Comparison of ENCODE assay signal across 1 cellular context in genomic region chr7:135213831-135214230, GRCh38.
TF ChIP-seq lines count a peak whose summit lies in the region.

No MANE protein-coding gene starts in this region.

TF ChIP-seq in H1, 55 proteins besides CTCF, POLR2A, EP300 and RAD21:
- TF ChIP-seq TAF7 (optimal IDR thresholded peaks at IDR 0.05; ENCODE audit: borderline replicate concordance, low read depth, low read length) (no peak), EGR1 (IDR thresholded peaks at IDR 0.05; ENCODE audit: borderline replicate concordance, low read depth, low read length) (no peak), FOSL1 (IDR thresholded peaks at IDR 0.05; ENCODE audit: insufficient read depth, low read depth, low read length) (no peak), E2F6 (IDR thresholded peaks at IDR 0.05) (no peak)
